Comparison of ENCODE assay signal across 15 cellular contexts in the genomic region with DNA sequence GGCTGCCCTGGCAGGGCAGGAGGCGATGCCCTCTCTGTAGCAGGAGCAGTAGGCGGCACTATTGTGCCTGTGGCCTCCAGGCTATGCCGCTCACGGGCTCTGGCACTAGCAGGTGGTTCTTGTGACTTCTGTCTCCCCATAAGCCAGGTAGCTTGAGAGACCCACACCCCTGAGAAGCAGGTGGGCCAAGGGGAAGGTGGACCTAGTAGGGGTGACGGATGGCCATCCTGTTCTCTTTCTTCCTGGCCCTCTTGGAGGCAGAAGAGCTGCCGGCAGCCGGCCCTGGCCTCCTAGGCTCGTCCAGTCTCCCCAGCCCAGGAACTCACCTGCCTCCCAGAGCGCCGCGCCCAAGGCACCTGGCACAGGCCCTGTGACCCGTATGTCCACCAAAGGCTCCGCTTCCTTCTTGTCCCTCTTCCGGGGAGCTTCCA. TPM values are rescaled to one million over a fixed set of nuclear protein-coding genes. Genes with fewer than 3 reads are reported as not detected.
"Had no signal": no experiment of that assay in that cellular context is flagged by ENCODE, and none has a peak within 500 bp of the region (broad histone marks: within the 10 kb centered on the region; RNA-seq: fewer than 3 reads in every experiment).

No MANE protein-coding gene starts in this region.

- DNase-seq: activated CD4-positive, alpha-beta T cell treated with anti-CD3 and anti-CD28 coated beads, Interleukin-2, amount 50 U/mL, for 4 hours; activated CD4-positive, CD25-positive, alpha-beta regulatory T cell treated with anti-CD3 and anti-CD28 coated beads, Interleukin-2, amount 50 U/mL, for 72 hours; activated gamma-delta T cell; activated naive CD8-positive, alpha-beta T cell treated with anti-CD3 and anti-CD28 coated beads for 36 hours; glutamatergic neuron; uterus had no signal

- ATAC-seq: activated CD8-positive, alpha-beta memory T cell treated with anti-CD3 and anti-CD28 coated beads, Interleukin-2, amount 10 ng/mL, durations not matched to agents 7 days and 5 days; left lung had no signal

- H3K27me3 ChIP-seq: uterus had no signal

- H3K4me1 ChIP-seq: parathyroid adenoma had no signal

- H3K9me3 ChIP-seq: esophagus muscularis mucosa, left lung, uterus had no signal

- H3K9me3 Mint-ChIP-seq: activated naive CD8-positive, alpha-beta T cell treated with anti-CD3 and anti-CD28 coated beads for 36 hours; memory B cell had no signal

- H3K27ac Mint-ChIP-seq: activated CD8-positive, alpha-beta memory T cell treated with anti-CD3 and anti-CD28 coated beads, Interleukin-2, amount 10 ng/mL, durations not matched to agents 7 days and 5 days; activated naive CD8-positive, alpha-beta T cell treated with anti-CD3 and anti-CD28 coated beads for 36 hours; memory B cell had no signal

- H3K27me3 Mint-ChIP-seq: activated naive CD8-positive, alpha-beta T cell treated with anti-CD3 and anti-CD28 coated beads for 36 hours had no signal

- H3K79me2 ChIP-seq: parathyroid adenoma had no signal

- H3K4me3 ChIP-seq: left lung, skin epidermis, uterus had no signal

- H3K36me3 Mint-ChIP-seq: activated CD8-positive, alpha-beta memory T cell treated with anti-CD3 and anti-CD28 coated beads, Interleukin-2, amount 10 ng/mL, durations not matched to agents 7 days and 5 days; activated naive CD8-positive, alpha-beta T cell treated with anti-CD3 and anti-CD28 coated beads for 36 hours; memory B cell had no signal

- H3K27ac ChIP-seq: esophagus muscularis mucosa, left lung, parathyroid adenoma, skin epidermis, uterus had no signal

- H3K9ac ChIP-seq: parathyroid adenoma had no signal

- H3K36me3 ChIP-seq: uterus had no signal

- H3K4me3 Mint-ChIP-seq: activated CD8-positive, alpha-beta memory T cell treated with anti-CD3 and anti-CD28 coated beads, Interleukin-2, amount 10 ng/mL, durations not matched to agents 7 days and 5 days; activated naive CD8-positive, alpha-beta T cell treated with anti-CD3 and anti-CD28 coated beads for 36 hours; memory B cell had no signal

RNA-seq across cellular contexts. Expression of a gene that starts 15.4 kb away (rescaled TPM):
- total RNA-seq: activated CD8-positive, alpha-beta memory T cell treated with anti-CD3 and anti-CD28 coated beads, Interleukin-2, amount 10 ng/mL, durations not matched to agents 7 days and 5 days; activated naive CD8-positive, alpha-beta T cell treated with anti-CD3 and anti-CD28 coated beads for 36 hours; T-helper 2 cell treated with Interferon-gamma antibody and Interleukin-4, amounts not matched to agents 100 ng/mL and 5 ng/mL, for 36 hours had no signal

RNA-seq across cellular contexts. Expression of a gene that starts 16.4 kb away (rescaled TPM):
- total RNA-seq: activated CD8-positive, alpha-beta memory T cell treated with anti-CD3 and anti-CD28 coated beads, Interleukin-2, amount 10 ng/mL, durations not matched to agents 7 days and 5 days; activated naive CD8-positive, alpha-beta T cell treated with anti-CD3 and anti-CD28 coated beads for 36 hours; T-helper 2 cell treated with Interferon-gamma antibody and Interleukin-4, amounts not matched to agents 100 ng/mL and 5 ng/mL, for 36 hours had no signal

RNA-seq across cellular contexts. Expression of a gene that starts 26.3 kb away (rescaled TPM):
- total RNA-seq: activated CD8-positive, alpha-beta memory T cell treated with anti-CD3 and anti-CD28 coated beads, Interleukin-2, amount 10 ng/mL, durations not matched to agents 7 days and 5 days; activated naive CD8-positive, alpha-beta T cell treated with anti-CD3 and anti-CD28 coated beads for 36 hours; renal cortical epithelial cell; T-helper 2 cell treated with Interferon-gamma antibody and Interleukin-4, amounts not matched to agents 100 ng/mL and 5 ng/mL, for 36 hours had no signal
- polyA plus RNA-seq: neural cell had no signal
